Comparison of ENCODE assay signal across 1 cellular context in the genomic region with DNA sequence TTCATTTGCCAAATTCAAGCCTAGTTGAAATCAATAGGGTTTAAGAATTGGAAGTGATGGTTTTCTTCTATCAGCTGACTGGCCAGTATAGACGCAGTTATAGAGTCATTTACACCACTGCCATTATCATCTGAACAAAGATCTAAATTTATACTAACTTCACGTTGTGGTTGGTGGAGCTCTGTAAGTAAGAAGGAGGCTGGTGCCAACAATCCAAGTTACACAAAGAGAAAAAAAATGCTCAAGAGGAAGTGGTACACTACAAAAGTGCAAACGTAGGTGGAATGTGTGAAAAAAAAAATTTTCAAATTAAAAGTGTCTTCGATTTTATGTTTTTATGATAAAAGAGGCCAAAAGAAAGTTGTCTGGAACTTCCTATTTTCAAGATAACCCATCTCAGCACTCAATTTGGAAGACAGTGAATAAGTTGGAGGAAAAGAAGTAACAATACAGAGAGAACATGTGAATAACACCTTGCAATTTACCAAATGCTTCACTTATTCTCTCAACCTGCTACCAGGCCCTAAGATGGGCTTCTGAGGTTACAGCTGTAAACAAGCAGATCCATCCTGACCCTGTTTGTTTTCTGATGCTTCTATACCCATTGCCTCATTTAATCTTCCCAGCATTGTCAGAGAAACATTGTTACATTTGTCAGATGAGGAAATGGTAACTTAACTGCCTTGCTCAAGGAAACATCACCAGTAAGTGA.
TF ChIP-seq lines count a peak whose summit lies in the region.

No MANE protein-coding gene starts in this region.

TF ChIP-seq in HCT116, 20 proteins besides CTCF, POLR2A, EP300 and RAD21 (continued from another document):
- TF ChIP-seq, protein P1, sequence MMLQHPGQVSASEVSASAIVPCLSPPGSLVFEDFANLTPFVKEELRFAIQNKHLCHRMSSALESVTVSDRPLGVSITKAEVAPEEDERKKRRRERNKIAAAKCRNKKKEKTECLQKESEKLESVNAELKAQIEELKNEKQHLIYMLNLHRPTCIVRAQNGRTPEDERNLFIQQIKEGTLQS (IDR thresholded peaks at IDR 0.05) = no peak
- TF ChIP-seq POLR2AphosphoS5 (IDR thresholded peaks at IDR 0.05; ENCODE audit: low read depth, low read length) (no peak), EGR1 (IDR thresholded peaks at IDR 0.05; ENCODE audit: low read depth) (no peak), CBX3 (IDR thresholded peaks at IDR 0.05; ENCODE audit: low read depth) (no peak), SRF (IDR thresholded peaks at IDR 0.05; ENCODE audit: low read depth) (no peak), CEBPB (IDR thresholded peaks at IDR 0.05; ENCODE audit: low read depth) (no peak)
- TF ChIP-seq, protein P2, sequence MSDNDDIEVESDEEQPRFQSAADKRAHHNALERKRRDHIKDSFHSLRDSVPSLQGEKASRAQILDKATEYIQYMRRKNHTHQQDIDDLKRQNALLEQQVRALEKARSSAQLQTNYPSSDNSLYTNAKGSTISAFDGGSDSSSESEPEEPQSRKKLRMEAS (IDR thresholded peaks at IDR 0.05) = no peak
